21 cellular contexts compared by ENCODE assay signal in genomic region chr7:135950972-135951371, GRCh38. TPM values are rescaled to one million over a fixed set of nuclear protein-coding genes. Genes with fewer than 3 reads are reported as not detected.
DNase-seq lines count a peak whose midpoint lies in the region; ATAC-seq, FAIRE-seq and TF ChIP-seq lines count a peak whose summit lies in the region.
"Had no signal": no experiment of that assay in that cellular context is flagged by ENCODE, and none has a peak within 500 bp of the region (broad histone marks: within the 10 kb centered on the region; RNA-seq: fewer than 3 reads in every experiment).

No MANE protein-coding gene starts in this region.

- TF ChIP-seq RAD21 in liver (IDR thresholded peaks at IDR 0.05) (no peak), HepG2 (CRISPR knock-in tag; IDR thresholded peaks at IDR 0.05) (no peak)

- intact Hi-C loops in HepG2 (cut with micrococcal nuclease; ENCODE audit: unreplicated experiment) (no loop called here), upper lobe of right lung (cut with DNase I) (no loop called here), Calu3 (cut with micrococcal nuclease; ENCODE audit: unreplicated experiment) (no loop called here)

- H4K20me1 ChIP-seq in HepG2 (ENCODE audit: insufficient read depth, low read length): 0 out of 2 replicates have a peak, but pooled peaks cover 7% of the 10 kb centered on the region

- H3K9ac ChIP-seq in liver (ENCODE audit: low read depth in 1 of 2, low read length in 2 of 2) (no peak overlapping the region), HepG2 (ENCODE audit: insufficient read depth, low read depth, low read length) (no peak overlapping the region)
- H3K9ac ChIP-seq: KMS-11 had no signal

- H3K27ac Mint-ChIP-seq in Calu3 (ENCODE audit: unreplicated experiment): no peak overlapping the region
- H3K27ac Mint-ChIP-seq: GM23338 had no signal

- no peaks in the 10 kb centered on the region for H3K4me1 Mint-ChIP-seq in Calu3 (ENCODE audit: low read depth, unreplicated experiment)

- 79% methylated on average over 2 of the region's 2 CpGs for WGBS in liver
- WGBS in HepG2 (ENCODE audit: low lambda C conversion rate): 100% methylated on average over 2 of the region's 2 CpGs

- CTCF ChIA-PET in HepG2 (lab: Yijun Ruan, JAX; ENCODE audit: low intra/inter-chr PET ratio, low total read pairs) (no interaction called here), Calu3 (lab: Charles Lee) (interaction anchor here (0.6 kb wide), 1 partner anchor 83 kb away, joined by 3 read pairs; no protein-coding TSS in a partner anchor)

- POLR2A ChIA-PET in HepG2 (lab: Yijun Ruan, JAX): no interaction called here

- no peak for FAIRE-seq in HepG2 (lab: Jason Lieb, UNC)

- no peak overlapping the region for H2AFZ ChIP-seq in HepG2 (ENCODE audit: low read length)
- H2AFZ ChIP-seq: GM23338 had no signal

- H3K4me3 ChIP-seq in liver (ENCODE audit: low read depth in 1 of 3, low read length in 3 of 3) (no peak overlapping the region), HepG2 (replicated peaks in 1 of 3; ENCODE audit: insufficient read depth in 1 of 3, low read depth in 2 of 3, low read length in 3 of 3) (no peak overlapping the region), neutrophil (ENCODE audit: low read depth in 1 of 2, low read length in 1 of 2) (no peak overlapping the region), upper lobe of right lung (no peak overlapping the region)
- H3K4me3 ChIP-seq: GM23338, HAP-1 had no signal

- peaks cover 0 to 13% (median 8%) of the 10 kb centered on the region in 4 donors for H3K36me3 ChIP-seq in liver (ENCODE audit: control insufficient read depth in 4 of 4, insufficient read depth in 3 of 4, low read depth in 1 of 4, low read length in 3 of 4)
- H3K36me3 ChIP-seq in HepG2 (replicated peaks in 1 of 2; ENCODE audit: control insufficient read depth in 1 of 2, insufficient read depth in 2 of 2, low read length in 2 of 2): peaks cover 8 to 37% of the 10 kb centered on the region in 2 experiments
- H3K36me3 ChIP-seq in neutrophil: peaks cover 42% of the 10 kb centered on the region
- H3K36me3 ChIP-seq in upper lobe of right lung: peaks cover 46% of the 10 kb centered on the region

- no peaks in the 10 kb centered on the region for H3K36me3 Mint-ChIP-seq in Calu3 (ENCODE audit: insufficient read depth, unreplicated experiment)

- TF ChIP-seq POLR2A in HepG2 (IDR thresholded peaks at IDR 0.05; ENCODE audit: insufficient read depth in 1 of 2, low read depth in 2 of 2, low read length in 2 of 2): no peak
- TF ChIP-seq POLR2A in erythroblast (IDR thresholded peaks at IDR 0.05; ENCODE audit: low read length): no peak

- no peak overlapping the region for H3K4me3 Mint-ChIP-seq in Calu3 (ENCODE audit: low read depth, unreplicated experiment)
- H3K4me3 Mint-ChIP-seq: GM23338 had no signal

- H3K9me3 ChIP-seq in liver (ENCODE audit: control insufficient read depth in 4 of 4, low read length in 3 of 4): no peaks in the 10 kb centered on the region
- H3K9me3 ChIP-seq in HepG2 (ENCODE audit: low read length): no peaks in the 10 kb centered on the region
- H3K9me3 ChIP-seq in neutrophil: no peaks in the 10 kb centered on the region
- no peaks in the 10 kb centered on the region for H3K9me3 ChIP-seq in upper lobe of right lung
- H3K9me3 ChIP-seq: HAP-1 had no signal

- H3K79me2 ChIP-seq in HepG2 (ENCODE audit: insufficient read depth, low read length): peaks cover 17% of the 10 kb centered on the region

- in situ Hi-C loops in HepG2 (cut with HindIII; ENCODE audit: extremely low pct_ligation_motif_present, low pct_unique_long_range_greater_than_20kb): no loop called here

- DNase-seq in HepG2 (ENCODE audit: low spot score): no peak
- DNase-seq in erythroblast (lab: John Stamatoyannopoulos, UW): peak; percentile 38 to 41
- no peak for DNase-seq in upper lobe of right lung
- no peak for DNase-seq in Calu3
- DNase-seq in HCEC 1CT: no peak
- DNase-seq: DMS79 treated with DMSO at 0.1 percent for 48 hours, NCI-H1105, NCI-H2081, NCI-H2171, NCI-H345, NCI-H524, NCI-H774 had no signal

- ATAC-seq in HepG2 (no peak), upper lobe of right lung (peak; percentile 76), GM21390 (IDR thresholded peaks at IDR 0.05; ENCODE audit: unreplicated experiment) (no peak)
- ATAC-seq: GM23338, Panc1 had no signal

- H3K9me3 Mint-ChIP-seq in Calu3 (ENCODE audit: low read depth, unreplicated experiment): no peaks in the 10 kb centered on the region
- H3K9me3 Mint-ChIP-seq: GM23338 had no signal

- no TSS peak for BruUV-seq in HepG2 (replicated peaks; lab: Mats Ljungman, UMichigan)
- BruUV-seq in Calu3 (replicated peaks; lab: Mats Ljungman, UMichigan): no TSS peak

- H3K27me3 ChIP-seq in liver (ENCODE audit: control insufficient read depth in 4 of 4, insufficient read depth in 4 of 4, low read length in 3 of 4) (no peaks in the 10 kb centered on the region), HepG2 (ENCODE audit: control insufficient read depth in 1 of 2, insufficient read depth in 2 of 2, low read length in 2 of 2) (no peaks in the 10 kb centered on the region), neutrophil (no peaks in the 10 kb centered on the region), upper lobe of right lung (no peaks in the 10 kb centered on the region)

- H3K4me1 ChIP-seq in liver (ENCODE audit: control insufficient read depth in 4 of 4, insufficient read depth in 4 of 4, low read length in 3 of 4) (peaks cover 0 to 8% (median 1%) of the 10 kb centered on the region in 4 donors), HepG2 (ENCODE audit: insufficient read depth, low read length) (no peaks in the 10 kb centered on the region), neutrophil (ENCODE audit: control insufficient read depth in 1 of 2, insufficient read depth in 1 of 2, low read depth in 1 of 2, low read length in 1 of 2) (peaks cover 0 to 2% of the 10 kb centered on the region in 2 experiments), upper lobe of right lung (no peaks in the 10 kb centered on the region)

- TF ChIP-seq CTCF in liver (IDR thresholded peaks at IDR 0.05; ENCODE audit: low read depth, low read length, missing input control) (no peak), HepG2 (CRISPR knock-in tag; IDR thresholded peaks at IDR 0.05) (no peak), neutrophil (IDR thresholded peaks at IDR 0.05) (no peak), upper lobe of right lung (IDR thresholded peaks at IDR 0.05) (no peak), Calu3 (IDR thresholded peaks at IDR 0.05; ENCODE audit: unreplicated experiment) (no peak)

- H3K27ac ChIP-seq in liver (ENCODE audit: low read depth in 1 of 2, low read length in 2 of 2) (no peak overlapping the region), HepG2 (ENCODE audit: extremely low read length, insufficient read depth, low read length) (no peak overlapping the region), neutrophil (peak overlapping the region; percentile 14), upper lobe of right lung (no peak overlapping the region)
- H3K27ac ChIP-seq: C4-2B, HL-60, KMS-11 had no signal

- no peaks in the 10 kb centered on the region for H3K27me3 Mint-ChIP-seq in Calu3 (ENCODE audit: unreplicated experiment)

- no peak overlapping the region for H3K4me2 ChIP-seq in HepG2 (ENCODE audit: low read depth, low read length)
- H3K4me2 ChIP-seq: GM23338, KMS-11 had no signal

- TF ChIP-seq EP300 in HepG2 (IDR thresholded peaks at IDR 0.05; ENCODE audit: low read depth in 2 of 2, low read length in 2 of 2) (no peak), HepG2 (CRISPR knock-in tag; IDR thresholded peaks at IDR 0.05; ENCODE audit: borderline replicate concordance) (no peak)

TF ChIP-seq in liver, 16 proteins besides CTCF, POLR2A, EP300 and RAD21 (continues in another document):
- TF ChIP-seq RXRA (IDR thresholded peaks at IDR 0.05) (peak in 1 of 2 donors; percentile 48), HNF4A (conservative IDR thresholded peaks at IDR 0.05) (peak; percentile 52 to 87), HNF4G (IDR thresholded peaks at IDR 0.05) (peak; percentile 38), SP1 (IDR thresholded peaks at IDR 0.05) (peak; percentile 42)

TF ChIP-seq in HepG2, 621 proteins besides CTCF, POLR2A, EP300 and RAD21 (continues in another document):
- no peak for TF ChIP-seq MED8 (CRISPR knock-in tag; IDR thresholded peaks at IDR 0.05; ENCODE audit: insufficient replicate concordance)
- no peak for TF ChIP-seq ZNF572 (CRISPR knock-in tag; IDR thresholded peaks at IDR 0.05)
- no peak for TF ChIP-seq KLF16 (CRISPR knock-in tag; IDR thresholded peaks at IDR 0.05)
- TF ChIP-seq NBN (conservative IDR thresholded peaks at IDR 0.05): no peak
- TF ChIP-seq ZNF83 (CRISPR knock-in tag; IDR thresholded peaks at IDR 0.05; ENCODE audit: borderline replicate concordance): no peak
- TF ChIP-seq ZSCAN9 (CRISPR knock-in tag; IDR thresholded peaks at IDR 0.05; ENCODE audit: borderline replicate concordance): no peak

RNA-seq across cellular contexts. Expression of gene MTPN, which starts 26.2 kb away (rescaled TPM):
- total RNA-seq in liver (10 to 100 TPM; 32.1 to 88.3 TPM), HepG2 (2016; rRNA removed; fragmentation: Illumina TruSeq; extraction: Trizol) (71.7 and 119 TPM in 2 replicates), upper lobe of right lung (130 TPM), Calu3 (2022) (122 TPM in 2 replicates)
- polyA plus RNA-seq in liver (10 to 100 TPM; 24.8 to 33.5 TPM), HepG2 (2011; rRNA removed) (25.6 and 31.1 TPM in 2 replicates)
- 5.7 and 5.9 TPM in 2 replicates for total RNA-seq in HepG2 (2016; cell fraction: cytosol; rRNA removed; fragmentation: Illumina TruSeq; extraction: Trizol; ENCODE audit: low read depth)
- 72.1 and 120 TPM in 2 replicates for total RNA-seq in HepG2 (2016; cell fraction: insoluble cytoplasmic fraction; rRNA removed; fragmentation: Illumina TruSeq; extraction: Trizol)
- total RNA-seq in HepG2 (2016; cell fraction: membrane; rRNA removed; fragmentation: Illumina TruSeq; extraction: Trizol): 39.9 and 40.8 TPM in 2 replicates
- 33.8 and 35.3 TPM in 2 replicates for total RNA-seq in HepG2 (2016; cell fraction: nucleus; rRNA removed; fragmentation: Illumina TruSeq; extraction: Trizol)
- 15.2 and 21.5 TPM in 2 replicates for polyA plus RNA-seq in HepG2 (2011; cell fraction: cytosol; rRNA removed)
- 8.0 and 9.7 TPM in 2 replicates for polyA plus RNA-seq in HepG2 (2011; cell fraction: nucleus; rRNA removed)
- polyA plus RNA-seq in HepG2 (2012): 39.5 and 49.7 TPM in 2 replicates
- polyA plus RNA-seq in HepG2 (2016; cell fraction: cytosol; fragmentation: Illumina TruSeq; extraction: Trizol; ENCODE audit: low read depth): 3.8 and 3.9 TPM in 2 replicates
- 122 and 125 TPM in 2 replicates for polyA plus RNA-seq in HepG2 (2016; cell fraction: insoluble cytoplasmic fraction; fragmentation: Illumina TruSeq; extraction: Trizol; ENCODE audit: low read depth)
- 23.7 and 24.3 TPM in 2 replicates for polyA plus RNA-seq in HepG2 (2016; cell fraction: membrane; fragmentation: Illumina TruSeq; extraction: Trizol; ENCODE audit: low read depth)
- 32.0 and 35.0 TPM in 2 replicates for polyA plus RNA-seq in HepG2 (2016; cell fraction: nucleus; fragmentation: Illumina TruSeq; extraction: Trizol; ENCODE audit: insufficient read depth, low read depth)
- polyA minus RNA-seq in HepG2 (2011; rRNA and poly(A)+ RNA removed; ENCODE audit: low replicate concordance): 59.8 and 73.4 TPM in 2 replicates
- polyA minus RNA-seq in HepG2 (2011; cell fraction: cytosol; rRNA and poly(A)+ RNA removed): 55.1 and 57.2 TPM in 2 replicates
- 25.1 and 29.2 TPM in 2 replicates for polyA minus RNA-seq in HepG2 (2011; cell fraction: nucleus; rRNA and poly(A)+ RNA removed)

Comparison
In these comparisons a context has a peak if more than half of its experiments do, and no peak if none do; other contexts are left out.
1. DNase-seq: peak in erythroblast (2 of 2); none in HepG2 (single experiment), upper lobe of right lung (single experiment), Calu3 (single experiment) and HCEC 1CT (single experiment).